8 cellular contexts compared by ENCODE assay signal in the genomic region with DNA sequence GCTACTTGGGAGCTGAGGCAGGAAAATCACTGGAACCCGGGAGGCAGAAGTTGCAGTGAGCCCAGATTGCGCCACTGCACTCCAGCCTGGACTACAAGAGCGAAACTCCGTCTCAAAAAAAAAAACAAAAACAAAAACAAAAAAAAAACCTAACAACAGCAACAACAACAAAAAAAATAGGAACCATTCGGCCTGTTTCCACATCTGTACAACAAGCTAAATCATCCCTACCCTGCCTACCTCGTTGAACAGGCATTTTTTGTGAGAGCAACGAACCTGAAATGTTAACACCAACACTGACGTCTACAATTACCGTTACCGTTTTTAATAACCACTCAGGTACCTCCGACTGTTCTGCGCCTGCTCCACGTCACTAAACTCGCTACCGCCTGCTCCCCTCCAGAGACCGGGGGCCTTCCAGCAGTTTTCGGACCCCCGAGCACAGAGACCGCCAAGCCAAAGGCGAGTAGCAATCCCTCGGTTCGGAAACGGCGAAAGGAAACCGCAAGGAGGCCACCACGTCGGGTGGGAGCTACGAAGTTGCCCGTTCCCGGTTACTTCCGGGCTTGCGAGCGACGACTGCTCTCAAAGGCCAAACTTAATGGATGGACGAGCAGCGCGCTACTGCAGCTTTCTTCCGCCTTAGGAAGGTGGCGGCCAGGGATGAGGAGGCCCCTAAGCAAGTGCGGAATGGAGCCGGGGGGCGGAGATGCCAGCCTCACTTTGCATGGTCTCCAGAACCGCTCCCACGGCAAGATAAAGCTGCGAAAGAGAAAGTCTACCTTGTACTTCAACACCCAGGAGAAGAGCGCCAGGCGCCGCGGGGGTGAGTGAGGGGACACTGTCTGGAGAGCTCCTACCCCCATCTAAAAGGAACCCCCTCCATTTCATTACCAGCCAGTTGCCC. TPM values are rescaled to one million over a fixed set of nuclear protein-coding genes. Genes with fewer than 3 reads are reported as not detected.
DNase-seq lines count a peak whose midpoint lies in the region; ATAC-seq and TF ChIP-seq lines count a peak whose summit lies in the region.

PIGB (plus strand) TSS at position 635 of the 907 bp plus-strand sequence; CDS start at position 664, 29 bp downstream.
A gene with protein sequence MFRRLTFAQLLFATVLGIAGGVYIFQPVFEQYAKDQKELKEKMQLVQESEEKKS (minus strand): TSS at position 536 of the 907 bp plus-strand sequence. CDS start 1,331 bp downstream, outside the sequence.

- H3K27ac ChIP-seq in right cardiac atrium (ENCODE audit: low read length): peak within 1 kb of the TSS; percentile 90
- peak within 1 kb of the TSS; percentile 73 to 79 for H3K27ac ChIP-seq in uterus

- H3K9me3 ChIP-seq in right cardiac atrium (ENCODE audit: control insufficient read depth, low read length): no peaks in the 10 kb centered on the region
- no peaks in the 10 kb centered on the region for H3K9me3 ChIP-seq in uterus

- H3K4me1 ChIP-seq in right cardiac atrium (ENCODE audit: control insufficient read depth, insufficient read depth, low read length): peaks cover 1% of the 10 kb centered on the region
- no peaks in the 10 kb centered on the region for H3K4me1 ChIP-seq in uterus

- ATAC-seq in GM18498 (IDR thresholded peaks at IDR 0.05; ENCODE audit: unreplicated experiment): peak; percentile 87
- ATAC-seq in HG02884 (IDR thresholded peaks at IDR 0.05; ENCODE audit: unreplicated experiment): peak; percentile 86
- peak; percentile 98 to 99 for ATAC-seq in right cardiac atrium

- H3K27ac Mint-ChIP-seq in T-helper 1 cell treated with Interleukin-12 subunit alpha and Interleukin-12 subunit beta and Interleukin-4 antibody, amounts not matched to agents 30 μg/mL and 1 μg/mL, for 36 hours: peak within 1 kb of the TSS; percentile 96

- peak within 1 kb of the TSS; percentile 97 for H3K4me3 Mint-ChIP-seq in T-helper 1 cell treated with Interleukin-12 subunit alpha and Interleukin-12 subunit beta and Interleukin-4 antibody, amounts not matched to agents 30 μg/mL and 1 μg/mL, for 36 hours

- H3K9me3 Mint-ChIP-seq in T-helper 1 cell treated with Interleukin-12 subunit alpha and Interleukin-12 subunit beta and Interleukin-4 antibody, amounts not matched to agents 30 μg/mL and 1 μg/mL, for 36 hours: no peaks in the 10 kb centered on the region

- H3K27me3 ChIP-seq in right cardiac atrium (ENCODE audit: control insufficient read depth, insufficient read depth) (no peaks in the 10 kb centered on the region), uterus (no peaks in the 10 kb centered on the region)

- TF ChIP-seq POLR2A in uterus (IDR thresholded peaks at IDR 0.05): peak in 1 of 2 donors; percentile 43

- no peaks in the 10 kb centered on the region for H3K36me3 ChIP-seq in uterus

- H3K36me3 Mint-ChIP-seq in T-helper 1 cell treated with Interleukin-12 subunit alpha and Interleukin-12 subunit beta and Interleukin-4 antibody, amounts not matched to agents 30 μg/mL and 1 μg/mL, for 36 hours (ENCODE audit: low read depth): peaks cover 24% of the 10 kb centered on the region

- H3K4me3 ChIP-seq in right cardiac atrium (ENCODE audit: low read length) (peak within 1 kb of the TSS; percentile 84), uterus (peak within 1 kb of the TSS; percentile 60 to 70)

- intact Hi-C loops in right cardiac atrium (cut with DNase I): no loop called here
- intact Hi-C loops in uterus (cut with DNase I; ENCODE audit: low total_unique reads): no loop called here

- peak; percentile 56 for DNase-seq in NCI-H146 treated with DMSO at 0.1 percent for 48 hours (lab: John Stamatoyannopoulos, UW; ENCODE audit: unreplicated experiment)
- peak; percentile 5 to 86 (median 67) for DNase-seq in amygdala (lab: John Stamatoyannopoulos, UW)
- DNase-seq in right cardiac atrium: peak; percentile 88 to 93 (median 92)
- DNase-seq in putamen (ENCODE audit: low spot score): peak; percentile 82
- peak; percentile 77 to 81 for DNase-seq in uterus

- H3K4me1 Mint-ChIP-seq in T-helper 1 cell treated with Interleukin-12 subunit alpha and Interleukin-12 subunit beta and Interleukin-4 antibody, amounts not matched to agents 30 μg/mL and 1 μg/mL, for 36 hours (ENCODE audit: low read depth): peaks cover 46% of the 10 kb centered on the region

- WGBS in right cardiac atrium: 2% methylated on average over 49 of the region's 49 CpGs

- peak in 1 of 4 experiments; percentile 28 for TF ChIP-seq CTCF in uterus (IDR thresholded peaks at IDR 0.05)

- no peaks in the 10 kb centered on the region for H3K27me3 Mint-ChIP-seq in T-helper 1 cell treated with Interleukin-12 subunit alpha and Interleukin-12 subunit beta and Interleukin-4 antibody, amounts not matched to agents 30 μg/mL and 1 μg/mL, for 36 hours (ENCODE audit: low read depth)

RNA-seq across cellular contexts. Expression of gene PIGB, which starts in this region (rescaled TPM):
- total RNA-seq in right cardiac atrium: 1 to 10 TPM; 3.2 to 6.7 (median 5.4) TPM
- polyA plus RNA-seq in right cardiac atrium: 5.3 TPM
- 10 to 100 TPM in 2 of 4 donors, 1 to 10 TPM in 1, under 1 TPM in 1; 0.51 to 22.3 (median 10.9) TPM for total RNA-seq in uterus

RNA-seq across cellular contexts. Expression of the second gene that starts in this region (rescaled TPM):
- total RNA-seq in right cardiac atrium (10 to 100 TPM in 1 of 4 donors, 1 to 10 TPM in 3; 8.0 to 10.2 (median 9.0) TPM), uterus (10 to 100 TPM in 3 of 4 donors, under 1 TPM in 1; 0.59 to 25.9 (median 14.2) TPM)
- polyA plus RNA-seq in right cardiac atrium: 21.5 TPM

Comparison
In these comparisons a context has a peak if more than half of its experiments do, and no peak if none do; other contexts are left out.
1. Peak in every context shown above with its lines: DNase-seq, ATAC-seq, H3K4me3 ChIP-seq and H3K27ac ChIP-seq.